In genomic region chr1:155140630-155140953, GRCh38 we compare ENCODE assay signal across 8 cellular contexts. TPM values are rescaled to one million over a fixed set of nuclear protein-coding genes. Genes with fewer than 3 reads are reported as not detected.
A peak's percentile ranks its signal among the peaks of the same experiment; 100 is the strongest.
DNase-seq lines count a peak whose midpoint lies in the region; ATAC-seq and TF ChIP-seq lines count a peak whose summit lies in the region.

No MANE protein-coding gene starts in this region.

- peak overlapping the region; percentile 96 for H3K4me3 ChIP-seq in AG04450 (ENCODE audit: low read depth, low read length)
- peak overlapping the region; percentile 98 for H3K4me3 ChIP-seq in Jurkat, Clone E6-1 (ENCODE audit: low read length)

- peaks cover 13% of the 10 kb centered on the region for H3K27me3 ChIP-seq in AG04450 (ENCODE audit: control insufficient read depth, insufficient read depth, low read length)

- peak overlapping the region; percentile 99 for H3K4me3 Mint-ChIP-seq in chondrocyte (ENCODE audit: unreplicated experiment)
- peak overlapping the region; percentile 92 to 100 (median 98) for H3K4me3 Mint-ChIP-seq in naive B cell

- no peak for TF ChIP-seq CTCF in AG04450 (IDR thresholded peaks at IDR 0.05; ENCODE audit: low read depth, low read length)
- TF ChIP-seq CTCF in chondrocyte (IDR thresholded peaks at IDR 0.05): no peak

- H3K9me3 Mint-ChIP-seq in chondrocyte (ENCODE audit: low read depth) (no peaks in the 10 kb centered on the region), naive B cell (no peaks in the 10 kb centered on the region)

- peaks cover 2% of the 10 kb centered on the region for H3K36me3 Mint-ChIP-seq in chondrocyte (ENCODE audit: low read depth)
- H3K36me3 Mint-ChIP-seq in naive B cell: peaks cover 0 to 6% of the 10 kb centered on the region in 2 donors

- peaks cover 40% of the 10 kb centered on the region for H3K4me1 Mint-ChIP-seq in chondrocyte (ENCODE audit: low read depth)
- H3K4me1 Mint-ChIP-seq in naive B cell: peaks cover 29 to 46% (median 43%) of the 10 kb centered on the region in 3 donors

- peak overlapping the region; percentile 99 for H3K27ac Mint-ChIP-seq in chondrocyte (ENCODE audit: unreplicated experiment)
- peak overlapping the region; percentile 65 to 98 (median 96) for H3K27ac Mint-ChIP-seq in naive B cell

- H3K27ac ChIP-seq in AG04450 (ENCODE audit: low read depth, low read length): no peak overlapping the region

- CTCF ChIA-PET in AG04450 (lab: Charles Lee): interaction anchor here (1.1 kb wide), 1 partner anchor 27 kb away, joined by 3 read pairs; no protein-coding TSS in a partner anchor

- no peaks in the 10 kb centered on the region for H3K9me3 ChIP-seq in AG04450 (ENCODE audit: control insufficient read depth, insufficient read depth, low read length)

- no peak for DNase-seq in AG04450 (ENCODE audit: low read depth, low spot score)
- DNase-seq in Jurkat, Clone E6-1 (ENCODE audit: low read depth, low spot score): no peak
- DNase-seq in chondrocyte (ENCODE audit: low spot score): no peak
- no peak for DNase-seq in naive B cell
- DNase-seq in NAMALWA (ENCODE audit: low spot score): no peak
- DNase-seq in NCI-H2227 treated with DMSO at 0.1 percent for 48 hours (lab: John Stamatoyannopoulos, UW): no peak
- DNase-seq in DMS153 treated with DMSO at 0.1 percent for 48 hours (lab: John Stamatoyannopoulos, UW; ENCODE audit: unreplicated experiment): no peak
- DNase-seq in D341Med (ENCODE audit: low spot score): no peak

- ATAC-seq in naive B cell (ENCODE audit: low read depth in 2 of 2): no peak

- POLR2A ChIA-PET in AG04450 (lab: Yijun Ruan, JAX): interaction anchor here (0.6 to 0.8 kb wide), 2 partner anchors 12 to 32 kb away, joined by 3 to 9 read pairs; no protein-coding TSS in a partner anchor

- H3K27me3 Mint-ChIP-seq in chondrocyte (ENCODE audit: low read depth): peaks cover 2% of the 10 kb centered on the region
- H3K27me3 Mint-ChIP-seq in naive B cell: no peaks in the 10 kb centered on the region

RNA-seq across cellular contexts. Expression of gene DPM3, which starts 0.3 kb away (rescaled TPM):
- polyA plus RNA-seq in AG04450 (2011; rRNA removed) (16.8 and 35.6 TPM in 2 replicates), naive B cell (ENCODE audit: low read depth in 6 of 6) (100 to 1,000 TPM in 1 of 6 donors, 10 to 100 TPM in 5; 77.4 to 100 (median 90.5) TPM)
- polyA minus RNA-seq in AG04450 (2011; rRNA and poly(A)+ RNA removed): 5.9 and 6.1 TPM in 2 replicates
- 57.0 TPM for polyA plus RNA-seq in Jurkat, Clone E6-1 (2012; ENCODE audit: insufficient read depth, insufficient read length)
- total RNA-seq in chondrocyte: 41.3 to 73.3 TPM (median 48.9 TPM) in 3 replicates

RNA-seq across cellular contexts. Expression of gene SLC50A1, which starts 4.9 kb away (rescaled TPM):
- polyA plus RNA-seq in AG04450 (2011; rRNA removed) (29.5 and 31.4 TPM in 2 replicates), naive B cell (ENCODE audit: low read depth in 6 of 6) (100 to 1,000 TPM; 152 to 273 (median 201) TPM)
- 20.4 and 22.3 TPM in 2 replicates for polyA minus RNA-seq in AG04450 (2011; rRNA and poly(A)+ RNA removed)
- polyA plus RNA-seq in Jurkat, Clone E6-1 (2012; ENCODE audit: insufficient read depth, insufficient read length): 34.0 TPM
- total RNA-seq in chondrocyte: 34.0 to 40.3 TPM (median 37.9 TPM) in 3 replicates

RNA-seq across cellular contexts. Expression of gene EFNA1, which starts 12.9 kb away (rescaled TPM):
- polyA plus RNA-seq in AG04450 (2011; rRNA removed) (1.1 and 1.4 TPM in 2 replicates), naive B cell (ENCODE audit: low read depth in 6 of 6) (under 1 TPM in 3 of 6 donors, not detected in 3; 0.18 to 0.82 (median 0.56) TPM)
- 1.0 and 3.1 TPM in 2 replicates for polyA minus RNA-seq in AG04450 (2011; rRNA and poly(A)+ RNA removed)
- 2.6 TPM for polyA plus RNA-seq in Jurkat, Clone E6-1 (2012; ENCODE audit: insufficient read depth, insufficient read length)
- 10.9 to 27.6 TPM (median 12.6 TPM) in 3 replicates for total RNA-seq in chondrocyte

RNA-seq across cellular contexts. Expression of gene KRTCAP2, which starts 32.5 kb away (rescaled TPM):
- polyA plus RNA-seq in AG04450 (2011; rRNA removed) (102 and 131 TPM in 2 replicates), naive B cell (ENCODE audit: low read depth in 6 of 6) (100 to 1,000 TPM; 340 to 379 (median 354) TPM)
- polyA minus RNA-seq in AG04450 (2011; rRNA and poly(A)+ RNA removed): 175 and 190 TPM in 2 replicates
- 345 TPM for polyA plus RNA-seq in Jurkat, Clone E6-1 (2012; ENCODE audit: insufficient read depth, insufficient read length)
- 159 to 202 TPM (median 174 TPM) in 3 replicates for total RNA-seq in chondrocyte

RNA-seq across cellular contexts. Expression of gene TRIM46, which starts 33.1 kb away (rescaled TPM):
- polyA plus RNA-seq in AG04450 (2011; rRNA removed): 2.9 and 3.8 TPM in 2 replicates
- polyA minus RNA-seq in AG04450 (2011; rRNA and poly(A)+ RNA removed): 5.1 and 9.9 TPM in 2 replicates
- 6.9 TPM for polyA plus RNA-seq in Jurkat, Clone E6-1 (2012; ENCODE audit: insufficient read depth, insufficient read length)
- total RNA-seq in chondrocyte: 9.6 to 10.7 TPM (median 9.7 TPM) in 3 replicates
- under 1 TPM in 2 of 6 donors, not detected in 4; 0.13 to 0.35 TPM for polyA plus RNA-seq in naive B cell (ENCODE audit: low read depth in 6 of 6)
